8 cellular contexts compared by ENCODE assay signal in genomic region chr18:21109936-21110666, GRCh38.
DNase-seq lines count a peak whose midpoint lies in the region; ATAC-seq lines count a peak whose summit lies in the region.

No MANE protein-coding gene starts in this region.

- H3K36me3 Mint-ChIP-seq in stimulated activated naive CD8-positive, alpha-beta T cell treated with anti-CD3 and anti-CD28 coated beads, Interleukin-15, Interleukin-2, amounts not matched to agents 100 ng/mL and 50 ng/mL, for 24 hours (ENCODE audit: low read depth), result peaks cover 11% of the 10 kb centered on the region
- H3K36me3 Mint-ChIP-seq in activated naive CD8-positive, alpha-beta T cell treated with anti-CD3 and anti-CD28 coated beads, Interleukin-2, amount 50 U/mL, for 24 hours (ENCODE audit: low read depth), result peaks cover 9% of the 10 kb centered on the region

- H3K4me3 Mint-ChIP-seq in stimulated activated naive CD8-positive, alpha-beta T cell treated with anti-CD3 and anti-CD28 coated beads, Interleukin-15, Interleukin-2, amounts not matched to agents 100 ng/mL and 50 ng/mL, for 24 hours, result no peak overlapping the region
- H3K4me3 Mint-ChIP-seq in activated naive CD8-positive, alpha-beta T cell treated with anti-CD3 and anti-CD28 coated beads, Interleukin-2, amount 50 U/mL, for 24 hours, result no peak overlapping the region

- no peaks in the 10 kb centered on the region for H3K27me3 Mint-ChIP-seq in stimulated activated naive CD8-positive, alpha-beta T cell treated with anti-CD3 and anti-CD28 coated beads, Interleukin-15, Interleukin-2, amounts not matched to agents 100 ng/mL and 50 ng/mL, for 24 hours
- no peaks in the 10 kb centered on the region for H3K27me3 Mint-ChIP-seq in activated naive CD8-positive, alpha-beta T cell treated with anti-CD3 and anti-CD28 coated beads, Interleukin-2, amount 50 U/mL, for 24 hours

- peak overlapping the region; percentile 96 for H3K27ac Mint-ChIP-seq in stimulated activated naive CD8-positive, alpha-beta T cell treated with anti-CD3 and anti-CD28 coated beads, Interleukin-15, Interleukin-2, amounts not matched to agents 100 ng/mL and 50 ng/mL, for 24 hours
- H3K27ac Mint-ChIP-seq in activated naive CD8-positive, alpha-beta T cell treated with anti-CD3 and anti-CD28 coated beads, Interleukin-2, amount 50 U/mL, for 24 hours, result peak overlapping the region; percentile 92

- H3K4me1 Mint-ChIP-seq in stimulated activated naive CD8-positive, alpha-beta T cell treated with anti-CD3 and anti-CD28 coated beads, Interleukin-15, Interleukin-2, amounts not matched to agents 100 ng/mL and 50 ng/mL, for 24 hours (ENCODE audit: low read depth), result no peaks in the 10 kb centered on the region
- H3K4me1 Mint-ChIP-seq in activated naive CD8-positive, alpha-beta T cell treated with anti-CD3 and anti-CD28 coated beads, Interleukin-2, amount 50 U/mL, for 24 hours, result peaks cover 11% of the 10 kb centered on the region

- no peak for ATAC-seq in stimulated activated naive CD8-positive, alpha-beta T cell treated with anti-CD3 and anti-CD28 coated beads, Interleukin-15, Interleukin-2, amounts not matched to agents 100 U/mL and 50 U/mL, for 24 hours
- no peak for ATAC-seq in activated naive CD8-positive, alpha-beta T cell treated with anti-CD3 and anti-CD28 coated beads, Interleukin-2, amount 50 U/mL, for 24 hours
- ATAC-seq in GM21515 (IDR thresholded peaks at IDR 0.05; ENCODE audit: unreplicated experiment), result no peak

- H3K9me3 Mint-ChIP-seq in stimulated activated naive CD8-positive, alpha-beta T cell treated with anti-CD3 and anti-CD28 coated beads, Interleukin-15, Interleukin-2, amounts not matched to agents 100 ng/mL and 50 ng/mL, for 24 hours, result no peaks in the 10 kb centered on the region
- H3K9me3 Mint-ChIP-seq in activated naive CD8-positive, alpha-beta T cell treated with anti-CD3 and anti-CD28 coated beads, Interleukin-2, amount 50 U/mL, for 24 hours, result no peaks in the 10 kb centered on the region

- no peak for DNase-seq in stimulated activated naive CD8-positive, alpha-beta T cell treated with anti-CD3 and anti-CD28 coated beads, Interleukin-15, Interleukin-2, amounts not matched to agents 100 U/mL and 50 U/mL, for 24 hours
- no peak for DNase-seq in activated naive CD8-positive, alpha-beta T cell treated with anti-CD3 and anti-CD28 coated beads, Interleukin-2, amount 50 U/mL, for 24 hours
- peak; percentile 19 for DNase-seq in medulla oblongata (ENCODE audit: extremely low spot score)
- no peak for DNase-seq in DMS 273 (lab: John Stamatoyannopoulos, UW; ENCODE audit: unreplicated experiment)
- no peak for DNase-seq in HK-2 (ENCODE audit: unreplicated experiment)
- DNase-seq in DMS53 treated with DMSO at 0.1 percent for 48 hours (lab: John Stamatoyannopoulos, UW; ENCODE audit: unreplicated experiment), result no peak
